In genomic region chr3:43255675-43256074, GRCh38 we compare ENCODE assay signal across 13 cellular contexts.
"Had no signal": no experiment of that assay in that cellular context is flagged by ENCODE, and none has a peak within 500 bp of the region (broad histone marks: within the 10 kb centered on the region; RNA-seq: fewer than 3 reads in every experiment).

No MANE protein-coding gene starts in this region.

- H3K4me3 ChIP-seq: adrenal gland, gastroesophageal sphincter, heart right ventricle, transverse colon had no signal

- H3K36me3 ChIP-seq: adrenal gland, gastroesophageal sphincter, heart right ventricle, transverse colon had no signal

- H3K9me3 Mint-ChIP-seq: activated T-helper 2 cell treated with anti-CD3 and anti-CD28 coated beads, Interferon-gamma antibody, Interleukin-2, Interleukin-4, amounts not matched to agents 10 μg/mL and 5 μg/mL and 100 μg/mL, durations not matched to agents 14 hours and 24 hours and 36 hours; stimulated activated naive B cell treated with anti-CD40 and anti-IgM and Interleukin-4, amounts not matched to agents 10 μg/mL and 1 μg/mL and 100 μg/mL, for 72 hours; T-helper 2 cell treated with Interferon-gamma antibody and Interleukin-4, amounts not matched to agents 5 μg/mL and 100 μg/mL, for 36 hours had no signal

- H3K9me3 ChIP-seq: adrenal gland, gastroesophageal sphincter, heart right ventricle, transverse colon had no signal

- H3K27ac ChIP-seq: adrenal gland, gastroesophageal sphincter, transverse colon had no signal

- H3K27me3 ChIP-seq: adrenal gland, gastroesophageal sphincter, heart right ventricle, transverse colon had no signal

- H3K4me3 Mint-ChIP-seq: activated naive CD4-positive, alpha-beta T cell treated with anti-CD3 and anti-CD28 coated beads, Interleukin-2, amount 10 ng/mL, durations not matched to agents 7 days and 5 days; stimulated activated naive B cell treated with anti-CD40 and anti-IgM and Interleukin-4, amounts not matched to agents 10 μg/mL and 1 μg/mL and 100 μg/mL, for 72 hours; T-helper 2 cell treated with Interferon-gamma antibody and Interleukin-4, amounts not matched to agents 5 μg/mL and 100 μg/mL, for 36 hours had no signal

- DNase-seq: activated CD4-positive, alpha-beta T cell treated with anti-CD3 and anti-CD28 coated beads, Interleukin-2, amount 50 U/mL, for 48 hours; activated CD4-positive, CD25-positive, alpha-beta regulatory T cell treated with anti-CD3 and anti-CD28 coated beads, Interleukin-2, amount 50 U/mL, for 72 hours; activated naive CD4-positive, alpha-beta T cell treated with anti-CD3 and anti-CD28 coated beads, Interleukin-2, amount 10 ng/mL, durations not matched to agents 7 days and 5 days; adrenal gland; heart right ventricle; left colon; midbrain; stimulated activated CD4-positive, alpha-beta T cell treated with anti-CD3 and anti-CD28 coated beads, Interleukin-12 subunit alpha, Interleukin-12 subunit beta, amount 100 ng/mL, for 4 hours; stimulated activated naive B cell treated with anti-CD40 and anti-IgM and Interleukin-4, amounts not matched to agents 10 μg/mL and 1 μg/mL and 100 μg/mL, for 72 hours; transverse colon had no signal

- H3K4me1 ChIP-seq: adrenal gland, transverse colon had no signal

- H3K27ac Mint-ChIP-seq: activated naive CD4-positive, alpha-beta T cell treated with anti-CD3 and anti-CD28 coated beads, Interleukin-2, amount 10 ng/mL, durations not matched to agents 7 days and 5 days; activated T-helper 2 cell treated with anti-CD3 and anti-CD28 coated beads, Interferon-gamma antibody, Interleukin-2, Interleukin-4, amounts not matched to agents 10 μg/mL and 5 μg/mL and 100 μg/mL, durations not matched to agents 14 hours and 24 hours and 36 hours; stimulated activated naive B cell treated with anti-CD40 and anti-IgM and Interleukin-4, amounts not matched to agents 10 μg/mL and 1 μg/mL and 100 μg/mL, for 72 hours; T-helper 2 cell treated with Interferon-gamma antibody and Interleukin-4, amounts not matched to agents 5 μg/mL and 100 μg/mL, for 36 hours had no signal

- ATAC-seq: gastroesophageal sphincter; heart right ventricle; left colon; stimulated activated naive B cell treated with anti-CD40 and anti-IgM and Interleukin-4, amounts not matched to agents 10 μg/mL and 1 μg/mL and 100 μg/mL, for 72 hours had no signal

- H3K36me3 Mint-ChIP-seq: activated naive CD4-positive, alpha-beta T cell treated with anti-CD3 and anti-CD28 coated beads, Interleukin-2, amount 10 ng/mL, durations not matched to agents 7 days and 5 days; stimulated activated naive B cell treated with anti-CD40 and anti-IgM and Interleukin-4, amounts not matched to agents 10 μg/mL and 1 μg/mL and 100 μg/mL, for 72 hours had no signal
